In the genomic region with DNA sequence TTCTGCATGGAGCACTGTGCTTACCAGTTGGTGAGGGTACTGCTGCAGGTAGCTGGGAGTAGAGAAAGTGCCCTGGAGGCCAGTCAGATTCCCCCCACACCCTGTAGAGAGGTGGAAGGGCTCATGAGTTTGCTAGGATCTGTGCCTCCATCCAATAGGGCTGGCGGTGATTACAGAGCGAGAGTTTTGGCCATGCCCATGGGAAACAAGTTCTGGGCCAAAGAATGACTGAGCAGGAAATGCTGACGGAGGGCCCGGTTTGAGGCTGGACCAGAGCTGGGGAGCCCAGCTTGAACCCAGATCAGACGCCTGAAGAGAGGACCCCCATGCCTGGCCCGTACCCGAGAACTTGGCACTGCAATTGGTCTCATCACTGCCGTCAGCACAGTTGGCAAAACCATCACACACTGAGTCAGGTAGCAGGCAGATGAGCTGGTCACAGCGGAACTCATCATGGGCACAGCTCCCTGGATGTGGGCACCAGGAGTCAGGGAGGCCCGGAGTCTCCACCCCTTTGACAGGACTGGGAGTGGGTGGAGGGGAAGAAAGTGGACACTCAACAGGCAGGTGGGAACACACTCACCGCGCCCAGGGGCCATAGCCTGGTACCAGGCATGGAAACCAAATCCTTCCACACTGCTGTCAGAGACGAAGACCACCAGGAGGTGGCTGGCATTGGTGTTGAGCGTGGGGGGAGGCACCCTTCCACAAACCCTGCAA, we compare ENCODE assay signal across 20 cellular contexts. TPM values are rescaled to one million over a fixed set of nuclear protein-coding genes. Genes with fewer than 3 reads are reported as not detected.
A peak's percentile ranks its signal among the peaks of the same experiment; 100 is the strongest.
DNase-seq lines count a peak whose midpoint lies in the region; ATAC-seq and TF ChIP-seq lines count a peak whose summit lies in the region.
"Had no signal": no experiment of that assay in that cellular context is flagged by ENCODE, and none has a peak within 500 bp of the region (broad histone marks: within the 10 kb centered on the region; RNA-seq: fewer than 3 reads in every experiment).

No MANE protein-coding gene starts in this region.

- peaks cover 23% of the 10 kb centered on the region for H3K4me1 ChIP-seq in lower lobe of right lung
- H3K4me1 ChIP-seq: BE2C had no signal

- H3K27ac Mint-ChIP-seq in chondrocyte (ENCODE audit: unreplicated experiment) = no peak overlapping the region

- H3K27me3 Mint-ChIP-seq in chondrocyte (ENCODE audit: low read depth) = peaks cover 24% of the 10 kb centered on the region

- no peak overlapping the region for H3K27ac ChIP-seq in lower lobe of right lung
- H3K27ac ChIP-seq: KMS-11 had no signal

- H3K36me3 Mint-ChIP-seq in chondrocyte (ENCODE audit: low read depth) = no peaks in the 10 kb centered on the region
- H3K36me3 Mint-ChIP-seq: CD4-positive, CD25-positive, alpha-beta regulatory T cell had no signal

- H3K27me3 ChIP-seq in lower lobe of right lung (ENCODE audit: low read depth) = peaks cover 11% of the 10 kb centered on the region

- no peak for TF ChIP-seq CTCF in chondrocyte (IDR thresholded peaks at IDR 0.05)
- TF ChIP-seq CTCF in lower lobe of right lung (IDR thresholded peaks at IDR 0.05) = no peak
- no peak for TF ChIP-seq CTCF in GM10266 (IDR thresholded peaks at IDR 0.05; ENCODE audit: control insufficient read depth, insufficient read depth, low read depth, missing control alignments)

- no peak overlapping the region for H3K4me3 Mint-ChIP-seq in chondrocyte (ENCODE audit: unreplicated experiment)
- H3K4me3 Mint-ChIP-seq: CD4-positive, CD25-positive, alpha-beta regulatory T cell had no signal

- no peaks in the 10 kb centered on the region for H3K36me3 ChIP-seq in lower lobe of right lung
- H3K36me3 ChIP-seq: BE2C had no signal

- H3K4me1 Mint-ChIP-seq in chondrocyte (ENCODE audit: low read depth) = peaks cover 18% of the 10 kb centered on the region

- H3K4me3 ChIP-seq in lower lobe of right lung = no peak overlapping the region
- H3K4me3 ChIP-seq: GM12878 had no signal

- intact Hi-C loops in lower lobe of right lung (cut with DNase I) (no loop called here), left colon (cut with DNase I, micrococcal nuclease) (no loop called here)

- no peaks in the 10 kb centered on the region for H3K9me3 Mint-ChIP-seq in chondrocyte (ENCODE audit: low read depth)

- ATAC-seq in lower lobe of right lung = no peak
- ATAC-seq in left colon = no peak
- ATAC-seq: GM12878 had no signal

- H3K9me3 ChIP-seq in lower lobe of right lung = no peaks in the 10 kb centered on the region
- H3K9me3 ChIP-seq: BE2C, SK-N-SH had no signal

- peak; percentile 16 for DNase-seq in 8988T
- peak; percentile 56 for DNase-seq in chondrocyte (ENCODE audit: low spot score)
- peak; percentile 38 for DNase-seq in lower lobe of right lung
- no peak for DNase-seq in activated CD4-positive, alpha-beta T cell treated with anti-CD3 and anti-CD28 coated beads, Interleukin-2, amount 50 U/mL, for 1 hour
- no peak for DNase-seq in left colon
- no peak for DNase-seq in GM10266 (ENCODE audit: extremely low spot score)
- DNase-seq: BE2C; CD4-positive, CD25-positive, alpha-beta regulatory T cell; GF-D8; NCI-H1417 treated with DMSO at 0.1 percent for 48 hours; NCI-H1930; NCI-H226; NCI-H524 treated with DMSO at 0.1 percent for 48 hours; SHP77 treated with DMSO at 0.1 percent for 48 hours; SK-N-SH had no signal

RNA-seq across cellular contexts. Expression of gene MFRP, which starts 2.1 kb away (rescaled TPM):
- total RNA-seq in chondrocyte (not detected in 3 replicates), lower lobe of right lung (not detected), left colon (not detected)
- total RNA-seq: A172; CD4-positive, CD25-positive, alpha-beta regulatory T cell; GM12878; H4; RPMI7951 had no signal

RNA-seq across cellular contexts. Expression of gene C1QTNF5, which starts 3.8 kb away (rescaled TPM):
- total RNA-seq in chondrocyte = 16.2 to 67.2 TPM (median 67.1 TPM) in 3 replicates
- 28.2 TPM for total RNA-seq in lower lobe of right lung
- 1 to 10 TPM; 6.9 to 9.3 TPM for total RNA-seq in left colon
- total RNA-seq: A172; CD4-positive, CD25-positive, alpha-beta regulatory T cell; GM12878; H4 had no signal

RNA-seq across cellular contexts. Expression of gene RNF26, which starts 10.1 kb away (rescaled TPM):
- 22.8 to 26.0 TPM (median 24.3 TPM) in 3 replicates for total RNA-seq in chondrocyte
- total RNA-seq in lower lobe of right lung = 19.3 TPM
- 10 to 100 TPM; 19.9 to 24.0 TPM for total RNA-seq in left colon

RNA-seq across cellular contexts. Expression of gene MCAM, which starts 27.5 kb away (rescaled TPM):
- total RNA-seq in chondrocyte (170 to 527 TPM (median 509 TPM) in 3 replicates), lower lobe of right lung (67.1 TPM), left colon (10 to 100 TPM; 12.1 to 27.1 TPM)

RNA-seq across cellular contexts. Expression of gene USP2, which starts 37.0 kb away (rescaled TPM):
- 2.1 to 4.1 TPM (median 3.6 TPM) in 3 replicates for total RNA-seq in chondrocyte
- 5.1 TPM for total RNA-seq in lower lobe of right lung
- 10 to 100 TPM; 26.0 to 63.6 TPM for total RNA-seq in left colon
- total RNA-seq: A172 had no signal

Comparison
In these comparisons a context has a peak if more than half of its experiments do, and no peak if none do; other contexts are left out.
1. DNase-seq: peak in 8988T (single experiment), chondrocyte (single experiment) and lower lobe of right lung (single experiment); none in activated CD4-positive, alpha-beta T cell treated with anti-CD3 and anti-CD28 coated beads, Interleukin-2, amount 50 U/mL, for 1 hour (single experiment), left colon (0 of 2) and GM10266 (single experiment).